In genomic region chr12:8242881-8243681, GRCh38 we compare ENCODE assay signal across 8 cellular contexts. TPM values are rescaled to one million over a fixed set of nuclear protein-coding genes. Genes with fewer than 3 reads are reported as not detected.
DNase-seq lines count a peak whose midpoint lies in the region; ATAC-seq and TF ChIP-seq lines count a peak whose summit lies in the region.
"Not testable (repeated sequence)": the region's sequence is repeated elsewhere in the genome, so short reads cannot be mapped to it uniquely, and the experiment has no call there.

No MANE protein-coding gene starts in this region.

- CTCF ChIA-PET in WTC11 (lab: Charles Lee) (interaction anchor here (0.6 to 1.4 kb wide), 4 partner anchors 147 to 600 kb away, joined by 3 to 9 read pairs (median 3); partner anchors contain the start of gene SLC2A3), mammary epithelial cell (lab: Charles Lee; ENCODE audit: low non-redundant PET) (interaction anchor here (0.6 kb wide), 1 partner anchor 943 kb away, joined by 12 read pairs; no protein-coding TSS in a partner anchor)

- H3K4me3 ChIP-seq in mammary epithelial cell (replicated peaks in 1 of 3; ENCODE audit: insufficient read depth in 1 of 3, low read depth in 2 of 3, low read length in 3 of 3) (peak overlapping the region; percentile 67 to 71 (median 68)), iPS-18c (ENCODE audit: insufficient read depth, low read depth, low read length) (peak overlapping the region; percentile 69), skeletal muscle cell (ENCODE audit: low read depth, low read length) (peak overlapping the region; percentile 70)

- peaks cover 23% of the 10 kb centered on the region for H3K4me1 Mint-ChIP-seq in WTC11

- not testable (repeated sequence) for H3K4me1 ChIP-seq in mammary epithelial cell (ENCODE audit: insufficient read depth, low read length)

- H3K9me3 Mint-ChIP-seq in WTC11: not testable (repeated sequence)

- peak overlapping the region; percentile 98 for H3K4me3 Mint-ChIP-seq in WTC11

- 0% methylated on average over 2 of the region's 56 CpGs for WGBS in mammary epithelial cell (ENCODE audit: low coverage, missing lambda C conversion rate)

- H2AFZ ChIP-seq in mammary epithelial cell (ENCODE audit: low read depth, low read length): peak overlapping the region; percentile 97

- POLR2A ChIA-PET in WTC11 (lab: Charles Lee): interaction anchor here (0.6 kb wide), 1 partner anchor 339 kb away, joined by 3 read pairs; no protein-coding TSS in a partner anchor

- not testable (repeated sequence) for H3K27me3 Mint-ChIP-seq in WTC11 (ENCODE audit: low read depth)

- peak overlapping the region; percentile 72 for H3K9ac ChIP-seq in mammary epithelial cell (ENCODE audit: insufficient read depth, low read length)

- not testable (repeated sequence) for H3K27me3 ChIP-seq in mammary epithelial cell (ENCODE audit: insufficient read depth, low read length)

- ATAC-seq in GM18868 (IDR thresholded peaks at IDR 0.05; ENCODE audit: unreplicated experiment) (peak; percentile 56), HG03159 (IDR thresholded peaks at IDR 0.05; ENCODE audit: unreplicated experiment) (peak; percentile 88), WTC11 (peak; percentile 99)

- peak overlapping the region; percentile 82 for H3K27ac ChIP-seq in mammary epithelial cell (ENCODE audit: insufficient read depth, low read depth, low read length)

- not testable (repeated sequence) for H3K36me3 ChIP-seq in mammary epithelial cell (ENCODE audit: insufficient read depth, low read length)

- not testable (repeated sequence) for H3K9me3 ChIP-seq in mammary epithelial cell (replicated peaks; ENCODE audit: insufficient read depth, low read length); iPS-18c (ENCODE audit: control insufficient read depth, insufficient read depth, low read length)

- peak overlapping the region; percentile 88 for H3K4me2 ChIP-seq in mammary epithelial cell (ENCODE audit: insufficient read depth, low read depth, low read length)

- H3K36me3 Mint-ChIP-seq in WTC11: not testable (repeated sequence)

- intact Hi-C loops in mammary epithelial cell (cut with micrococcal nuclease): not testable (repeated sequence)

- in situ Hi-C loops in mammary epithelial cell (cut with MboI; ENCODE audit: low sequenced_read_pairs in 2 of 2): loop anchor here in 1 of 2 donors (25.0 kb wide), 1 partner anchor 131 kb away; the partner anchor contains the start of gene CLEC4A

- dilution Hi-C loops in mammary epithelial cell (cut with HindIII; ENCODE audit: low sequenced_read_pairs): not testable (repeated sequence)

- not testable (repeated sequence) for BruUV-seq in mammary epithelial cell (replicated peaks; lab: Mats Ljungman, UMichigan)

- TF ChIP-seq CTCF in WTC11 (IDR thresholded peaks at IDR 0.05); mammary epithelial cell (conservative IDR thresholded peaks at IDR 0.05 in 1 of 2, IDR thresholded peaks at IDR 0.05 in 1 of 2; ENCODE audit: extremely low read depth in 1 of 2, insufficient read depth in 1 of 2, low read depth in 1 of 2, low read length in 2 of 2): not testable (repeated sequence)

- H3K79me2 ChIP-seq in mammary epithelial cell (ENCODE audit: insufficient read depth, low read length): not testable (repeated sequence)

- not testable (repeated sequence) for H4K20me1 ChIP-seq in mammary epithelial cell (ENCODE audit: insufficient read depth, low read length)

- DNase-seq in A172 (ENCODE audit: low spot score) (peak; percentile 81), NCI-H226 (peak; percentile 88), WTC11 (ENCODE audit: low spot score) (peak; percentile 100), mammary epithelial cell (peak; percentile 92), skeletal muscle cell (ENCODE audit: low read depth) (peak; percentile 91)

- peak overlapping the region; percentile 97 for H3K27ac Mint-ChIP-seq in WTC11

TF ChIP-seq in WTC11, 78 proteins besides CTCF, POLR2A, EP300 and RAD21:
- TF ChIP-seq TEAD1 (CRISPR knock-in tag; IDR thresholded peaks at IDR 0.05): 0 out of 2 replicates have a peak, but pooled peaks have one; percentile 22
- TF ChIP-seq E2F5 (CRISPR knock-in tag; IDR thresholded peaks at IDR 0.05): peak; percentile 38; the same call in 1 of the 2 replicates
- peak; percentile 85 for TF ChIP-seq SP1 (CRISPR knock-in tag; conservative IDR thresholded peaks at IDR 0.05)
- TF ChIP-seq USF1 (CRISPR knock-in tag; IDR thresholded peaks at IDR 0.05): peak; percentile 76
- TF ChIP-seq USF2 (CRISPR knock-in tag; IDR thresholded peaks at IDR 0.05): peak; percentile 82

RNA-seq across cellular contexts. Expression of gene FAM90A1, which starts 15.7 kb away (rescaled TPM):
- total RNA-seq in A172 (2014; rRNA removed; shearing (Covaris generic)): not detected in 2 replicates
- total RNA-seq in WTC11 (2021) (0.35 to 0.44 TPM (median 0.39 TPM) in 3 replicates), mammary epithelial cell (not detected)
- polyA plus RNA-seq in mammary epithelial cell: not detected
- polyA minus RNA-seq in mammary epithelial cell: not detected

Comparison
In these comparisons a context has a peak if more than half of its experiments do, and no peak if none do; other contexts are left out.
1. Peak in every context shown above with its lines: DNase-seq, ATAC-seq, H3K4me3 ChIP-seq and H3K27ac ChIP-seq.